ENCODE assay signal across 15 cellular contexts in genomic region chr4:99202536-99202935, GRCh38. TPM values are rescaled to one million over a fixed set of nuclear protein-coding genes. Genes with fewer than 3 reads are reported as not detected.
DNase-seq lines count a peak whose midpoint lies in the region; ATAC-seq and TF ChIP-seq lines count a peak whose summit lies in the region.
"Had no signal": no experiment of that assay in that cellular context is flagged by ENCODE, and none has a peak within 500 bp of the region (broad histone marks: within the 10 kb centered on the region; RNA-seq: fewer than 3 reads in every experiment).

No MANE protein-coding gene starts in this region.

- H3K4me1 Mint-ChIP-seq in T-helper 17 cell = no peaks in the 10 kb centered on the region
- H3K4me1 Mint-ChIP-seq: endodermal cell had no signal

- H3K9me3 ChIP-seq in breast epithelium = no peaks in the 10 kb centered on the region
- H3K9me3 ChIP-seq in heart right ventricle = no peaks in the 10 kb centered on the region
- no peaks in the 10 kb centered on the region for H3K9me3 ChIP-seq in osteoblast (ENCODE audit: low read depth, low read length)
- H3K9me3 ChIP-seq in T-helper 17 cell (ENCODE audit: control insufficient read depth, low read length, poor library complexity, severe bottlenecking) = no peaks in the 10 kb centered on the region

- H3K4me2 ChIP-seq in osteoblast (ENCODE audit: insufficient read depth, low read length) = no peak overlapping the region

- H3K27ac Mint-ChIP-seq in T-helper 17 cell = no peak overlapping the region
- H3K27ac Mint-ChIP-seq: activated CD4-positive, alpha-beta memory T cell treated with anti-CD3 and anti-CD28 coated beads for 36 hours; endodermal cell had no signal

- TF ChIP-seq CTCF in breast epithelium (IDR thresholded peaks at IDR 0.05) = no peak
- no peak for TF ChIP-seq CTCF in heart right ventricle (IDR thresholded peaks at IDR 0.05)
- TF ChIP-seq CTCF in osteoblast (IDR thresholded peaks at IDR 0.05; ENCODE audit: extremely low read depth, low read depth, low read length) = no peak

- H4K20me1 ChIP-seq in osteoblast (ENCODE audit: insufficient read depth, low read length) = no peaks in the 10 kb centered on the region

- intact Hi-C loops in breast epithelium (cut with DNase I; ENCODE audit: low total_unique reads) = no loop called here
- intact Hi-C loops in heart right ventricle (cut with DNase I) = loop anchor here in 8 of 10 donors (2.0 to 10.0 kb wide), 5 partner anchors 102 to 205 kb away; partner anchors contain the start of gene ADH1B (in 1 of the 8)

- H3K36me3 ChIP-seq in breast epithelium = no peaks in the 10 kb centered on the region
- H3K36me3 ChIP-seq in heart right ventricle = no peaks in the 10 kb centered on the region
- H3K36me3 ChIP-seq in osteoblast (ENCODE audit: insufficient read depth, low read length) = no peaks in the 10 kb centered on the region

- DNase-seq in breast epithelium (ENCODE audit: low spot score in 2 of 2) (no peak), heart right ventricle (no peak), osteoblast (ENCODE audit: insufficient read length, low spot score, missing footprints) (no peak), ureter (ENCODE audit: low spot score) (peak; percentile 47), HUDEP-2 (lab: John Stamatoyannopoulos, UW; ENCODE audit: unreplicated experiment in 76 of 76) (no peak), cortex of kidney (lab: John Stamatoyannopoulos, UW) (no peak), T-helper 17 cell (no peak)
- DNase-seq: activated CD4-positive, alpha-beta memory T cell treated with anti-CD3 and anti-CD28 coated beads for 36 hours; activated effector memory CD4-positive, alpha-beta T cell treated with Interleukin-2 at 50 U/mL for 16 hours; endodermal cell; NCI-H2171; occipital lobe had no signal

- H3K27me3 ChIP-seq in breast epithelium = no peaks in the 10 kb centered on the region
- H3K27me3 ChIP-seq in heart right ventricle = no peaks in the 10 kb centered on the region
- H3K27me3 ChIP-seq in osteoblast (ENCODE audit: insufficient read depth, low read length) = no peaks in the 10 kb centered on the region

- peaks cover 8% of the 10 kb centered on the region for H3K27me3 Mint-ChIP-seq in T-helper 17 cell
- H3K27me3 Mint-ChIP-seq: activated CD4-positive, alpha-beta memory T cell treated with anti-CD3 and anti-CD28 coated beads for 36 hours had no signal

- H3K4me3 ChIP-seq in breast epithelium (no peak overlapping the region), heart right ventricle (no peak overlapping the region), osteoblast (ENCODE audit: insufficient read depth, low read length) (no peak overlapping the region)

- 55 to 59% methylated on average over 5 of the region's 5 CpGs for WGBS in heart right ventricle, 2 donors

- peak overlapping the region; percentile 62 for H2AFZ ChIP-seq in osteoblast (ENCODE audit: low read length)

- no peak overlapping the region for H3K4me3 Mint-ChIP-seq in T-helper 17 cell
- H3K4me3 Mint-ChIP-seq: activated CD4-positive, alpha-beta memory T cell treated with anti-CD3 and anti-CD28 coated beads for 36 hours; endodermal cell had no signal

- peaks cover 2% of the 10 kb centered on the region for H3K36me3 Mint-ChIP-seq in T-helper 17 cell (ENCODE audit: low read depth)
- H3K36me3 Mint-ChIP-seq: activated CD4-positive, alpha-beta memory T cell treated with anti-CD3 and anti-CD28 coated beads for 36 hours had no signal

- H3K4me1 ChIP-seq in breast epithelium (peaks cover 0 to 9% of the 10 kb centered on the region in 2 donors), heart right ventricle (peaks cover 0 to 19% (median 0%) of the 10 kb centered on the region in 9 donors), osteoblast (ENCODE audit: insufficient read depth, low read length) (peaks cover 4% of the 10 kb centered on the region)

- H3K27ac ChIP-seq in breast epithelium = peak overlapping the region; percentile 67 to 68
- peak overlapping the region in 9 of 10 donors; percentile 48 to 65 (median 54) for H3K27ac ChIP-seq in heart right ventricle
- no peak overlapping the region for H3K27ac ChIP-seq in osteoblast (ENCODE audit: low read depth, low read length)

- TF ChIP-seq POLR2A in breast epithelium (IDR thresholded peaks at IDR 0.05) = no peak

- ATAC-seq in heart right ventricle (peak; percentile 53 to 85 (median 74)), T-helper 17 cell (no peak)

- no peaks in the 10 kb centered on the region for H3K79me2 ChIP-seq in osteoblast (ENCODE audit: insufficient read depth, low read length)

RNA-seq across cellular contexts. Expression of gene ADH6, which starts 16.5 kb away (rescaled TPM):
- not detected for total RNA-seq in breast epithelium
- total RNA-seq in heart right ventricle = under 1 TPM in 1 of 10 donors, not detected in 9; 0.08 TPM
- polyA plus RNA-seq in heart right ventricle = not detected
- total RNA-seq in osteoblast = not detected in 2 replicates
- 3.1 TPM for total RNA-seq in ureter
- not detected for total RNA-seq in T-helper 17 cell
- total RNA-seq: activated CD4-positive, alpha-beta memory T cell treated with anti-CD3 and anti-CD28 coated beads for 36 hours; bronchial epithelial cell; endodermal cell; HT1080; occipital lobe had no signal

RNA-seq across cellular contexts. Expression of gene ADH4, which starts 58.4 kb away (rescaled TPM):
- 10 to 100 TPM in 1 of 3 donors, 1 to 10 TPM in 1, under 1 TPM in 1; 0.48 to 27.5 (median 7.9) TPM for total RNA-seq in breast epithelium
- total RNA-seq in heart right ventricle = not detected
- polyA plus RNA-seq in heart right ventricle = under 1 TPM in 1 of 2 donors, not detected in 1; 0.04 TPM
- not detected in 2 replicates for total RNA-seq in osteoblast
- 1.6 TPM for total RNA-seq in ureter
- total RNA-seq in T-helper 17 cell = not detected
- total RNA-seq: activated CD4-positive, alpha-beta memory T cell treated with anti-CD3 and anti-CD28 coated beads for 36 hours; bronchial epithelial cell; endodermal cell; HT1080; occipital lobe; urinary bladder had no signal
